1 cellular context compared by ENCODE assay signal in the genomic region with DNA sequence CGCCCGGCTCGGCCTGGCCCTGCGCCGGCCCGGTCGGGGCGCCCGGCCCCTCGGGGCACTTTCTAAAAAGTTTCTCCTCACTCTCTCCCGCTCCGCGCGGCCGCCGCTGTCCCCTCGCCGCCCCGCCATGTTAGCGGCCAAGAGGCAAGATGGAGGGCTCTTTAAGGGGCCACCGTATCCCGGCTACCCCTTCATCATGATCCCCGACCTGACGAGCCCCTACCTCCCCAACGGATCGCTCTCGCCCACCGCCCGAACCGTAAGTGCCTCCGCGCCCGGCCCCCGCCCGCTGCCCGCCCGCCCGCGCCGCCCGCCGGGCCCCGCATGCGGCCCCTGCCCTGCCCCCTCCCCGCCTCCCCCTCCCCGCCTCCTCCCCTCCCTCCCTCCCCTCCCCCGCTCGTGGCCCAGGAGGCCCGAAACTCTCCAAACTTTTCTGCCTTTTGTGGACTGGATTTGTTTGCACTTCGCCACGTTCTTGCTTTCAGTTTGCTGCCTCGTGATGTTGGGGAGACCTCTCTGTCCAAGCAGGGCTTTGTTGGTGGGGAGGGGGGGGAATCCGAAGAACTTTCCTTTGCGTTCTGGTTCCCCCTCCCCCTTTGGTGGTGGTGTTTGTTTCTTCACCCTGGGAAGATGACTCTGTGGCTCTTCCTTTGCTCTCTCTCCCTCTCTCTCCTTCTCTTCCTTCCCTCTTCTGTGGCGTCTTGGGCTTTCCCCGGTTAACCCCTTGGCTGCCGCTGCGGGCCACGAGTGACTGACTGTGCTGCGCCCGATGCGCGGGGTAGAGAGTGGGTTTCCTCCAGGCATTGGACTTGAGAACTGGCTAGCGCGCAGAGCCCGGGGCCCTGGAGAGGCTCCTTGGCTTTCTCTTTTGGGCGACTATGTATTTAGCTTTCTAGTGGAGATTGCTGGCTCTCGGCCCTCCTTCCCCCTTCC.
TF ChIP-seq lines count a peak whose summit lies in the region.

No MANE protein-coding gene starts in this region.

TF ChIP-seq in HepG2, 621 proteins besides CTCF, POLR2A, EP300 and RAD21 (continued from another document and continues in another):
- TF ChIP-seq, protein P1, sequence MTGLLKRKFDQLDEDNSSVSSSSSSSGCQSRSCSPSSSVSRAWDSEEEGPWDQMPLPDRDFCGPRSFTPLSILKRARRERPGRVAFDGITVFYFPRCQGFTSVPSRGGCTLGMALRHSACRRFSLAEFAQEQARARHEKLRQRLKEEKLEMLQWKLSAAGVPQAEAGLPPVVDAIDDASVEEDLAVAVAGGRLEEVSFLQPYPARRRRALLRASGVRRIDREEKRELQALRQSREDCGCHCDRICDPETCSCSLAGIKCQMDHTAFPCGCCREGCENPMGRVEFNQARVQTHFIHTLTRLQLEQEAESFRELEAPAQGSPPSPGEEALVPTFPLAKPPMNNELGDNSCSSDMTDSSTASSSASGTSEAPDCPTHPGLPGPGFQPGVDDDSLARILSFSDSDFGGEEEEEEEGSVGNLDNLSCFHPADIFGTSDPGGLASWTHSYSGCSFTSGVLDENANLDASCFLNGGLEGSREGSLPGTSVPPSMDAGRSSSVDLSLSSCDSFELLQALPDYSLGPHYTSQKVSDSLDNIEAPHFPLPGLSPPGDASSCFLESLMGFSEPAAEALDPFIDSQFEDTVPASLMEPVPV (CRISPR knock-in tag; IDR thresholded peaks at IDR 0.05): no peak
- TF ChIP-seq HNRNPUL1 (IDR thresholded peaks at IDR 0.05; ENCODE audit: low read depth, low read length) (no peak), CEBPZ (IDR thresholded peaks at IDR 0.05; ENCODE audit: low read length) (no peak), FOXA3 (CRISPR knock-in tag; IDR thresholded peaks at IDR 0.05) (no peak), YEATS4 (CRISPR knock-in tag; IDR thresholded peaks at IDR 0.05; ENCODE audit: borderline replicate concordance) (no peak), HOXD1 (CRISPR knock-in tag; IDR thresholded peaks at IDR 0.05) (0 out of 2 replicates have a peak, but pooled peaks have one; percentile 40), CREM (IDR thresholded peaks at IDR 0.05) (peak; percentile 31; the same call in 1 of the 2 replicates), CREM (CRISPR knock-in tag; IDR thresholded peaks at IDR 0.05) (no peak), ZBTB34 (CRISPR knock-in tag; IDR thresholded peaks at IDR 0.05) (no peak), HNRNPLL (IDR thresholded peaks at IDR 0.05; ENCODE audit: low read depth, low read length, poor library complexity, severe bottlenecking) (peak; percentile 58), TCF12 (IDR thresholded peaks at IDR 0.05) (no peak), TCF12 (CRISPR knock-in tag; IDR thresholded peaks at IDR 0.05) (no peak), CCDC6 (CRISPR knock-in tag; IDR thresholded peaks at IDR 0.05) (no peak), TBX3 (IDR thresholded peaks at IDR 0.05; ENCODE audit: borderline replicate concordance) (no peak), ZNF674 (CRISPR knock-in tag; IDR thresholded peaks at IDR 0.05; ENCODE audit: low read depth) (no peak), GLI4 (CRISPR knock-in tag; IDR thresholded peaks at IDR 0.05; ENCODE audit: borderline replicate concordance) (0 out of 2 replicates have a peak, but pooled peaks have one; percentile 46), ZNF20 (CRISPR knock-in tag; IDR thresholded peaks at IDR 0.05) (no peak), DNMT1 (CRISPR knock-in tag; IDR thresholded peaks at IDR 0.05) (no peak), ZNF737 (CRISPR knock-in tag; IDR thresholded peaks at IDR 0.05; ENCODE audit: borderline replicate concordance) (no peak), POLR2G (IDR thresholded peaks at IDR 0.05; ENCODE audit: low read depth, low read length) (peak; percentile 42; the same call in 1 of the 2 replicates), NKX3-1 (CRISPR knock-in tag; IDR thresholded peaks at IDR 0.05) (no peak), ZNF546 (CRISPR knock-in tag; conservative IDR thresholded peaks at IDR 0.05) (no peak), REST (IDR thresholded peaks at IDR 0.05; ENCODE audit: borderline replicate concordance in 1 of 2, low read depth in 1 of 2, low read length in 2 of 2) (no peak), ARHGAP35 (CRISPR knock-in tag; IDR thresholded peaks at IDR 0.05; ENCODE audit: borderline replicate concordance) (no peak), ZNF639 (CRISPR knock-in tag; conservative IDR thresholded peaks at IDR 0.05) (no peak), ZNF496 (CRISPR knock-in tag; IDR thresholded peaks at IDR 0.05; ENCODE audit: insufficient replicate concordance) (no peak), ZNF615 (CRISPR knock-in tag; IDR thresholded peaks at IDR 0.05; ENCODE audit: borderline replicate concordance) (no peak), ARNT (IDR thresholded peaks at IDR 0.05) (no peak)
- TF ChIP-seq, protein P2, sequence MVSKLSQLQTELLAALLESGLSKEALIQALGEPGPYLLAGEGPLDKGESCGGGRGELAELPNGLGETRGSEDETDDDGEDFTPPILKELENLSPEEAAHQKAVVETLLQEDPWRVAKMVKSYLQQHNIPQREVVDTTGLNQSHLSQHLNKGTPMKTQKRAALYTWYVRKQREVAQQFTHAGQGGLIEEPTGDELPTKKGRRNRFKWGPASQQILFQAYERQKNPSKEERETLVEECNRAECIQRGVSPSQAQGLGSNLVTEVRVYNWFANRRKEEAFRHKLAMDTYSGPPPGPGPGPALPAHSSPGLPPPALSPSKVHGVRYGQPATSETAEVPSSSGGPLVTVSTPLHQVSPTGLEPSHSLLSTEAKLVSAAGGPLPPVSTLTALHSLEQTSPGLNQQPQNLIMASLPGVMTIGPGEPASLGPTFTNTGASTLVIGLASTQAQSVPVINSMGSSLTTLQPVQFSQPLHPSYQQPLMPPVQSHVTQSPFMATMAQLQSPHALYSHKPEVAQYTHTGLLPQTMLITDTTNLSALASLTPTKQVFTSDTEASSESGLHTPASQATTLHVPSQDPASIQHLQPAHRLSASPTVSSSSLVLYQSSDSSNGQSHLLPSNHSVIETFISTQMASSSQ (IDR thresholded peaks at IDR 0.05; ENCODE audit: low read depth): 0 out of 2 replicates have a peak, but pooled peaks have one; percentile 16
- TF ChIP-seq, protein P2 (CRISPR knock-in tag; IDR thresholded peaks at IDR 0.05; ENCODE audit: borderline replicate concordance): no peak
- TF ChIP-seq, protein P3, sequence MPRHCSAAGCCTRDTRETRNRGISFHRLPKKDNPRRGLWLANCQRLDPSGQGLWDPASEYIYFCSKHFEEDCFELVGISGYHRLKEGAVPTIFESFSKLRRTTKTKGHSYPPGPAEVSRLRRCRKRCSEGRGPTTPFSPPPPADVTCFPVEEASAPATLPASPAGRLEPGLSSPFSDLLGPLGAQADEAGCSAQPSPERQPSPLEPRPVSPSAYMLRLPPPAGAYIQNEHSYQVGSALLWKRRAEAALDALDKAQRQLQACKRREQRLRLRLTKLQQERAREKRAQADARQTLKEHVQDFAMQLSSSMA (CRISPR knock-in tag; IDR thresholded peaks at IDR 0.05): no peak
- TF ChIP-seq, protein P4, sequence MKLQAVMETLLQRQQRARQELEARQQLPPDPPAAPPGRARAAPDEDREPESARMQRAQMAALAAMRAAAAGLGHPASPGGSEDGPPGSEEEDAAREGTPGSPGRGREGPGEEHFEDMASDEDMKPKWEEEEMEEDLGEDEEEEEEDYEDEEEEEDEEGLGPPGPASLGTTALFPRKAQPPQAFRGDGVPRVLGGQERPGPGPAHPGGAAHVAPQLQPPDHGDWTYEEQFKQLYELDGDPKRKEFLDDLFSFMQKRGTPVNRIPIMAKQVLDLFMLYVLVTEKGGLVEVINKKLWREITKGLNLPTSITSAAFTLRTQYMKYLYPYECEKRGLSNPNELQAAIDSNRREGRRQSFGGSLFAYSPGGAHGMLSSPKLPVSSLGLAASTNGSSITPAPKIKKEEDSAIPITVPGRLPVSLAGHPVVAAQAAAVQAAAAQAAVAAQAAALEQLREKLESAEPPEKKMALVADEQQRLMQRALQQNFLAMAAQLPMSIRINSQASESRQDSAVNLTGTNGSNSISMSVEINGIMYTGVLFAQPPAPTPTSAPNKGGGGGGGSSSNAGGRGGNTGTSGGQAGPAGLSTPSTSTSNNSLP (IDR thresholded peaks at IDR 0.05; ENCODE audit: low read depth, low read length): no peak
